In genomic region chr1:10074059-10074854, GRCh38 we compare ENCODE assay signal across 8 cellular contexts. TPM values are rescaled to one million over a fixed set of nuclear protein-coding genes. Genes with fewer than 3 reads are reported as not detected.
DNase-seq lines count a peak whose midpoint lies in the region; ATAC-seq and TF ChIP-seq lines count a peak whose summit lies in the region.

No MANE protein-coding gene starts in this region.

- DNase-seq in COLO829 (ENCODE audit: low spot score) = peak; percentile 94
- DNase-seq in HPDE6-E6E7 (ENCODE audit: extremely low spot score) = peak; percentile 95
- DNase-seq in activated CD4-positive, alpha-beta T cell treated with anti-CD3 and anti-CD28 coated beads, Interleukin-2, amount 10 ng/mL, durations not matched to agents 24 days and 14 days = peak; percentile 82
- DNase-seq in effector memory CD8-positive, alpha-beta T cell = peak; percentile 12 to 14 (median 13)
- DNase-seq in natural killer cell = peak; percentile 27
- DNase-seq in NCI-H1417 (lab: John Stamatoyannopoulos, UW) = no peak

- peak overlapping the region; percentile 16 for H3K4me3 Mint-ChIP-seq in activated CD4-positive, alpha-beta T cell treated with anti-CD3 and anti-CD28 coated beads, Interleukin-2, amount 10 ng/mL, durations not matched to agents 24 days and 14 days
- peak overlapping the region in 1 of 2 donors; percentile 7 for H3K4me3 Mint-ChIP-seq in effector memory CD8-positive, alpha-beta T cell
- H3K4me3 Mint-ChIP-seq in natural killer cell = no peak overlapping the region
- no peak overlapping the region for H3K4me3 Mint-ChIP-seq in stimulated activated naive CD8-positive, alpha-beta T cell treated with anti-CD3 and anti-CD28 coated beads, Interleukin-15, Interleukin-2, amounts not matched to agents 100 ng/mL and 50 ng/mL, for 24 hours

- peak overlapping the region; percentile 23 for H3K27ac Mint-ChIP-seq in activated CD4-positive, alpha-beta T cell treated with anti-CD3 and anti-CD28 coated beads, Interleukin-2, amount 10 ng/mL, durations not matched to agents 24 days and 14 days
- peak overlapping the region; percentile 58 to 66 for H3K27ac Mint-ChIP-seq in effector memory CD8-positive, alpha-beta T cell
- H3K27ac Mint-ChIP-seq in natural killer cell = peak overlapping the region in 1 of 2 donors; percentile 63
- H3K27ac Mint-ChIP-seq in stimulated activated naive CD8-positive, alpha-beta T cell treated with anti-CD3 and anti-CD28 coated beads, Interleukin-15, Interleukin-2, amounts not matched to agents 100 ng/mL and 50 ng/mL, for 24 hours = peak overlapping the region; percentile 69

- peak; percentile 90 for ATAC-seq in effector memory CD8-positive, alpha-beta T cell (replicated peaks)
- ATAC-seq in natural killer cell (peak; percentile 78 to 96 (median 79)), HG02970 (IDR thresholded peaks at IDR 0.05; ENCODE audit: low FRiP score, unreplicated experiment) (no peak)

- no peak for TF ChIP-seq CTCF in natural killer cell (IDR thresholded peaks at IDR 0.05)

- no peaks in the 10 kb centered on the region for H3K27me3 Mint-ChIP-seq in activated CD4-positive, alpha-beta T cell treated with anti-CD3 and anti-CD28 coated beads, Interleukin-2, amount 10 ng/mL, durations not matched to agents 24 days and 14 days
- H3K27me3 Mint-ChIP-seq in effector memory CD8-positive, alpha-beta T cell = no peaks in the 10 kb centered on the region
- no peaks in the 10 kb centered on the region for H3K27me3 Mint-ChIP-seq in natural killer cell (ENCODE audit: low read depth in 2 of 2)
- no peaks in the 10 kb centered on the region for H3K27me3 Mint-ChIP-seq in stimulated activated naive CD8-positive, alpha-beta T cell treated with anti-CD3 and anti-CD28 coated beads, Interleukin-15, Interleukin-2, amounts not matched to agents 100 ng/mL and 50 ng/mL, for 24 hours

- intact Hi-C loops in activated CD4-positive, alpha-beta T cell treated with anti-CD3 and anti-CD28 coated beads, Interleukin-2, amount 10 ng/mL, durations not matched to agents 24 days and 14 days (cut with micrococcal nuclease) = loop anchor here (1.0 to 5.0 kb wide), 2 partner anchors 42 to 96 kb away; partner anchors contain the start of gene UBE4B
- intact Hi-C loops in natural killer cell (cut with micrococcal nuclease) = no loop called here

- H3K4me1 Mint-ChIP-seq in activated CD4-positive, alpha-beta T cell treated with anti-CD3 and anti-CD28 coated beads, Interleukin-2, amount 10 ng/mL, durations not matched to agents 24 days and 14 days = peaks cover 13% of the 10 kb centered on the region
- peaks cover 15 to 31% of the 10 kb centered on the region in 2 donors for H3K4me1 Mint-ChIP-seq in effector memory CD8-positive, alpha-beta T cell (ENCODE audit: low read depth in 2 of 2)
- H3K4me1 Mint-ChIP-seq in natural killer cell = peaks cover 12 to 23% of the 10 kb centered on the region in 2 donors
- peaks cover 20% of the 10 kb centered on the region for H3K4me1 Mint-ChIP-seq in stimulated activated naive CD8-positive, alpha-beta T cell treated with anti-CD3 and anti-CD28 coated beads, Interleukin-15, Interleukin-2, amounts not matched to agents 100 ng/mL and 50 ng/mL, for 24 hours (ENCODE audit: low read depth)

- H3K36me3 Mint-ChIP-seq in activated CD4-positive, alpha-beta T cell treated with anti-CD3 and anti-CD28 coated beads, Interleukin-2, amount 10 ng/mL, durations not matched to agents 24 days and 14 days (ENCODE audit: low read depth) = peaks cover 10% of the 10 kb centered on the region
- peaks cover 8% of the 10 kb centered on the region for H3K36me3 Mint-ChIP-seq in effector memory CD8-positive, alpha-beta T cell (ENCODE audit: insufficient read depth)
- no peaks in the 10 kb centered on the region for H3K36me3 Mint-ChIP-seq in natural killer cell
- peaks cover 7% of the 10 kb centered on the region for H3K36me3 Mint-ChIP-seq in stimulated activated naive CD8-positive, alpha-beta T cell treated with anti-CD3 and anti-CD28 coated beads, Interleukin-15, Interleukin-2, amounts not matched to agents 100 ng/mL and 50 ng/mL, for 24 hours (ENCODE audit: low read depth)

- no peaks in the 10 kb centered on the region for H3K9me3 Mint-ChIP-seq in activated CD4-positive, alpha-beta T cell treated with anti-CD3 and anti-CD28 coated beads, Interleukin-2, amount 10 ng/mL, durations not matched to agents 24 days and 14 days
- H3K9me3 Mint-ChIP-seq in effector memory CD8-positive, alpha-beta T cell = no peaks in the 10 kb centered on the region
- H3K9me3 Mint-ChIP-seq in natural killer cell = no peaks in the 10 kb centered on the region
- no peaks in the 10 kb centered on the region for H3K9me3 Mint-ChIP-seq in stimulated activated naive CD8-positive, alpha-beta T cell treated with anti-CD3 and anti-CD28 coated beads, Interleukin-15, Interleukin-2, amounts not matched to agents 100 ng/mL and 50 ng/mL, for 24 hours

RNA-seq across cellular contexts. Expression of gene UBE4B, which starts 41.5 kb away (rescaled TPM):
- 29.9 and 31.1 TPM in 2 replicates for total RNA-seq in activated CD4-positive, alpha-beta T cell treated with anti-CD3 and anti-CD28 coated beads, Interleukin-2, amount 10 ng/mL, durations not matched to agents 24 days and 14 days
- total RNA-seq in natural killer cell = 10 to 100 TPM; 37.0 to 48.0 (median 41.4) TPM

Comparison
In these comparisons a context has a peak if more than half of its experiments do, and no peak if none do; other contexts are left out.
1. DNase-seq: peak in COLO829 (single experiment), HPDE6-E6E7 (single experiment), activated CD4-positive, alpha-beta T cell treated with anti-CD3 and anti-CD28 coated beads, Interleukin-2, amount 10 ng/mL, durations not matched to agents 24 days and 14 days (single experiment), effector memory CD8-positive, alpha-beta T cell (3 of 3) and natural killer cell (single experiment); none in NCI-H1417 (0 of 3).